ENCODE assay signal across 8 cellular contexts in the genomic region with DNA sequence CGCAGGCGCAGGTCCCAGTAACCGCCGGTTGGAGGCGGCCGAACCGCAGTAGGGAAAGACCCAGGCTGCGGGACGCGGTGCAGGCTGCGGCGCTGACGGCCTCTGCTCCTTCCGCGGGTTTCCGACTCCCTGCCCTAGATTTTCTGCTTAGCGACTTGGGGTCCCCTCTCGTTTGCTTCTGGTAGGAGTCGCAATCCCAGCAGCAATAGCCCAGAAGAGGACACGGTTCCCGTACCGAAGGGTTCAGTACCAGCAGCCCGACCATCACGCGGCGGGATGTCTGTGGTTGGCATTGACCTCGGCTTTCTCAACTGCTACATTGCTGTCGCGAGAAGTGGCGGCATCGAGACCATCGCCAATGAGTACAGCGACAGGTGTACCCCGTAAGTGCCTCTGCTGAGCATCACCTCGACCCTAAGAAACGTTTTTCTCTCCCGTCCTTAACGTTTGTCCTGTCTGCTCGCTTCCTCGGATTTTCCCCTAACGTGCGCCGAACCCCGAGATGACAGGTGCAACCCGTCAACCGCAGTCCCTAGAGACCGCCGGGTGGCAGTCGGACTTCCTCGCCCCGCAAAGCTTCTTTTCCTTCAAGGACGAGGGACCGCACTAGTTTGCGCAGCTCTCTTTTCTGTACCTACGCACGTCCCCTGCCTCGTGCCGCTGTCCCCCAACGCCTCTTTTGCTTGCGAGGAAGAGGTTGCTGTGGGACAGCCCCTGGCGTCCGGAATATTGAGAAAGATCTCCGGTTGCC. TPM values are rescaled to one million over a fixed set of nuclear protein-coding genes. Genes with fewer than 3 reads are reported as not detected.
A peak's percentile ranks its signal among the peaks of the same experiment; 100 is the strongest.
DNase-seq lines count a peak whose midpoint lies in the region; ATAC-seq and TF ChIP-seq lines count a peak whose summit lies in the region.

A gene (plus strand): TSS at position 48 of the 751 bp plus-strand sequence. CDS start 229 bp downstream, at position 277.

- TF ChIP-seq EP300 in ovary (IDR thresholded peaks at IDR 0.05): no peak

- DNase-seq in ELF-1 (ENCODE audit: low read depth, low spot score) (peak; percentile 48), RKO (ENCODE audit: low spot score) (peak; percentile 49), Right ventricle myocardium inferior (ENCODE audit: missing footprints) (peak; percentile 80), ovary (peak in 3 of 5 donors; percentile 76 to 85 (median 81)), AML-193 (lab: John Stamatoyannopoulos, UW) (no peak)
- DNase-seq in activated naive CD4-positive, alpha-beta T cell treated with anti-CD3 and anti-CD28 coated beads, Interleukin-2, amount 50 U/mL, for 72 hours (ENCODE audit: low spot score in 2 of 2): peak; percentile 60 to 81

- WGBS in ovary, 3 donors: 0% methylated on average over 63 of the region's 63 CpGs

- peak; percentile 82 for TF ChIP-seq POLR2A in ovary (IDR thresholded peaks at IDR 0.05)

- peak in 2 of 3 donors; percentile 54 to 55 for TF ChIP-seq CTCF in ovary (IDR thresholded peaks at IDR 0.05)

- peaks cover 5 to 6% of the 10 kb centered on the region in 2 donors for H3K9me3 Mint-ChIP-seq in activated naive CD4-positive, alpha-beta T cell treated with anti-CD3 and anti-CD28 coated beads, Interleukin-2, amount 50 U/mL, for 72 hours

- H3K4me3 ChIP-seq in HUES48 (ENCODE audit: low read depth, low read length) (peak within 1 kb of the TSS; percentile 71), ovary (peak within 1 kb of the TSS; percentile 79)

- peak within 1 kb of the TSS; percentile 52 for H3K9ac ChIP-seq in HUES48 (ENCODE audit: low read depth, low read length)

- peaks cover 18 to 29% of the 10 kb centered on the region in 2 donors for H3K36me3 Mint-ChIP-seq in activated naive CD4-positive, alpha-beta T cell treated with anti-CD3 and anti-CD28 coated beads, Interleukin-2, amount 50 U/mL, for 72 hours

- no peaks in the 10 kb centered on the region for H3K36me3 ChIP-seq in HUES48 (ENCODE audit: control insufficient read depth, insufficient read depth, low read length)
- H3K36me3 ChIP-seq in ovary: no peaks in the 10 kb centered on the region

- H3K27ac ChIP-seq in HUES48 (ENCODE audit: low read depth, low read length) (peak within 1 kb of the TSS; percentile 42), ovary (peak within 1 kb of the TSS; percentile 48 to 50)

- no peaks in the 10 kb centered on the region for H3K9me3 ChIP-seq in HUES48 (ENCODE audit: control insufficient read depth, insufficient read depth, low read length)
- no peaks in the 10 kb centered on the region for H3K9me3 ChIP-seq in ovary

- H3K4me1 ChIP-seq in HUES48 (ENCODE audit: control insufficient read depth, insufficient read depth, low read length) (peaks cover 3% of the 10 kb centered on the region; the same call in 1 of the 2 replicates), ovary (ENCODE audit: insufficient read depth) (no peaks in the 10 kb centered on the region)

- peak; percentile 44 for ATAC-seq in GM21526 (IDR thresholded peaks at IDR 0.05; ENCODE audit: low FRiP score, unreplicated experiment)
- ATAC-seq in activated naive CD4-positive, alpha-beta T cell treated with anti-CD3 and anti-CD28 coated beads, Interleukin-2, amount 50 U/mL, for 72 hours: peak; percentile 63 to 77
- ATAC-seq in Right ventricle myocardium inferior: peak; percentile 45

- intact Hi-C loops in Right ventricle myocardium inferior (cut with DNase I): loop anchor here (5.0 to 10.0 kb wide), 3 partner anchors 100 to 282 kb away; a partner anchor contains a TSS
- intact Hi-C loops in ovary (cut with DNase I): loop anchor here in 2 of 4 donors (5.0 to 10.0 kb wide), 2 partner anchors 182 to 185 kb away; a partner anchor contains a TSS

- peak within 1 kb of the TSS; percentile 73 to 96 for H3K27ac Mint-ChIP-seq in activated naive CD4-positive, alpha-beta T cell treated with anti-CD3 and anti-CD28 coated beads, Interleukin-2, amount 50 U/mL, for 72 hours

- H3K27me3 ChIP-seq in HUES48 (ENCODE audit: control insufficient read depth, insufficient read depth, low read length): peaks cover 48% of the 10 kb centered on the region
- no peaks in the 10 kb centered on the region for H3K27me3 ChIP-seq in ovary

RNA-seq across cellular contexts. Expression of the gene that starts here (rescaled TPM):
- total RNA-seq in activated naive CD4-positive, alpha-beta T cell treated with anti-CD3 and anti-CD28 coated beads, Interleukin-2, amount 50 U/mL, for 72 hours: 1 to 10 TPM; 1.2 to 3.2 TPM
- total RNA-seq in Right ventricle myocardium inferior (6.2 TPM), ovary (10 to 100 TPM in 2 of 7 donors, 1 to 10 TPM in 5; 2.8 to 12.6 (median 7.7) TPM)
- polyA plus RNA-seq in ovary: 1 to 10 TPM in 1 of 2 donors, under 1 TPM in 1; 0.63 to 4.2 TPM

Comparison
In these comparisons a context has a peak if more than half of its experiments do, and no peak if none do; other contexts are left out.
1. DNase-seq: peak in ELF-1 (single experiment), RKO (single experiment), activated naive CD4-positive, alpha-beta T cell treated with anti-CD3 and anti-CD28 coated beads, Interleukin-2, amount 50 U/mL, for 72 hours (2 of 2), Right ventricle myocardium inferior (single experiment) and ovary (3 of 5); none in AML-193 (0 of 2).
2. Peak in every context shown above with its lines, with median percentiles within 50 percentile points of each other: ATAC-seq.